Comparison of ENCODE assay signal across 22 cellular contexts in genomic region chr1:2957329-2957728, GRCh38.
"Had no signal": no experiment of that assay in that cellular context is flagged by ENCODE, and none has a peak within 500 bp of the region (broad histone marks: within the 10 kb centered on the region; RNA-seq: fewer than 3 reads in every experiment).

No MANE protein-coding gene starts in this region.

- H3K4me1 ChIP-seq: esophagus muscularis mucosa, foreskin keratinocyte, gastrocnemius medialis, left lung, lower lobe of right lung had no signal

- ATAC-seq: foreskin keratinocyte, gastrocnemius medialis, heart right ventricle, left cardiac atrium, left lung, left ventricle myocardium superior, lower lobe of right lung, mucosa of descending colon had no signal

- H3K27ac ChIP-seq: coronary artery, dorsolateral prefrontal cortex, esophagus muscularis mucosa, foreskin keratinocyte, gastrocnemius medialis, heart right ventricle, left lung, lower lobe of right lung had no signal

- H3K27me3 ChIP-seq: dorsolateral prefrontal cortex, foreskin keratinocyte had no signal

- DNase-seq: dermis blood vessel endothelial cell; dorsolateral prefrontal cortex; effector CD4-positive, alpha-beta T cell; effector memory CD4-positive, alpha-beta T cell; foreskin keratinocyte; gastrocnemius medialis; glutamatergic neuron; head of caudate nucleus; heart right ventricle; hippocampal formation; left cardiac atrium; left lung; left ventricle myocardium superior; lower lobe of right lung; mesenchymal stem cell; mucosa of descending colon; naive B cell had no signal

- H3K4me3 ChIP-seq: coronary artery, dorsolateral prefrontal cortex, esophagus muscularis mucosa, gastrocnemius medialis, heart right ventricle, left lung, lower lobe of right lung, mucosa of descending colon had no signal

- FAIRE-seq: endothelial cell of umbilical vein, islet of Langerhans, keratinocyte had no signal

- H3K36me3 ChIP-seq: esophagus muscularis mucosa, gastrocnemius medialis, heart right ventricle, left lung, lower lobe of right lung had no signal
